In genomic region chr6:167898673-167899311, GRCh38 we compare ENCODE assay signal across 8 cellular contexts.
DNase-seq lines count a peak whose midpoint lies in the region; ATAC-seq and TF ChIP-seq lines count a peak whose summit lies in the region.

No MANE protein-coding gene starts in this region.

- no peak overlapping the region for H2AFZ ChIP-seq in SK-N-SH (ENCODE audit: low read depth)

- no peaks in the 10 kb centered on the region; a peak in 1 of 4 replicates for H3K4me1 ChIP-seq in SK-N-SH (ENCODE audit: control insufficient read depth in 1 of 2, insufficient read depth in 2 of 2, low read depth in 1 of 2, low read length in 1 of 2)

- POLR2A ChIA-PET in SK-N-SH (lab: Yijun Ruan, JAX) = no interaction called here

- H3K36me3 ChIP-seq in SK-N-SH (replicated peaks in 1 of 2; ENCODE audit: control insufficient read depth in 1 of 2, insufficient read depth in 2 of 2, low read length in 1 of 2) = peaks cover 8 to 34% of the 10 kb centered on the region in 2 experiments

- H3K36me3 Mint-ChIP-seq in activated T-cell treated with anti-CD3 and anti-CD28 coated beads, Interleukin-2, amount 50 U/mL, for 72 hours (ENCODE audit: insufficient read depth in 2 of 2) = no peaks in the 10 kb centered on the region
- peaks cover 1% of the 10 kb centered on the region for H3K36me3 Mint-ChIP-seq in activated CD8-positive, alpha-beta memory T cell treated with anti-CD3 and anti-CD28 coated beads, Interleukin-2, amount 10 ng/mL, durations not matched to agents 7 days and 5 days

- CTCF ChIA-PET in SK-N-SH (lab: Yijun Ruan, JAX) = interaction anchor here (0.5 to 2.0 kb wide), 14 partner anchors 9 to 547 kb away, joined by 3 to 16 read pairs (median 3); no protein-coding TSS in a partner anchor
- CTCF ChIA-PET in activated CD8-positive, alpha-beta memory T cell treated with anti-CD3 and anti-CD28 coated beads, Interleukin-2, amount 10 ng/mL, durations not matched to agents 7 days and 5 days (lab: Charles Lee) = interaction anchor here (0.6 to 1.2 kb wide), 2 partner anchors 21 to 72 kb away, joined by 3 read pairs; partner anchors contain the start of gene AFDN

- intact Hi-C loops in sciatic nerve (cut with DNase I) = no loop called here

- TF ChIP-seq EP300 in SK-N-SH (IDR thresholded peaks at IDR 0.05; ENCODE audit: borderline replicate concordance in 1 of 2, low read depth in 1 of 2, low read length in 1 of 2) = no peak

- no peaks in the 10 kb centered on the region for H3K9me3 Mint-ChIP-seq in activated T-cell treated with anti-CD3 and anti-CD28 coated beads, Interleukin-2, amount 50 U/mL, for 72 hours
- no peaks in the 10 kb centered on the region for H3K9me3 Mint-ChIP-seq in activated CD8-positive, alpha-beta memory T cell treated with anti-CD3 and anti-CD28 coated beads, Interleukin-2, amount 10 ng/mL, durations not matched to agents 7 days and 5 days (ENCODE audit: low read depth)

- H3K9me3 ChIP-seq in SK-N-SH = no peaks in the 10 kb centered on the region

- H3K27ac ChIP-seq in SK-N-SH (ENCODE audit: low read depth in 2 of 2, low read length in 1 of 2) = no peak overlapping the region

- no peaks in the 10 kb centered on the region for H3K79me2 ChIP-seq in SK-N-SH (ENCODE audit: insufficient read depth)

- H3K27me3 ChIP-seq in SK-N-SH (ENCODE audit: insufficient read depth) = no peaks in the 10 kb centered on the region

- no peak overlapping the region for H3K4me2 ChIP-seq in SK-N-SH

- H3K9me2 ChIP-seq in SK-N-SH = no peaks in the 10 kb centered on the region

- H3K4me3 ChIP-seq in SK-N-SH (ENCODE audit: low read depth in 2 of 2, low read length in 1 of 2) = no peak overlapping the region; a peak in 1 of 4 replicates

- no peak overlapping the region for H3K9ac ChIP-seq in SK-N-SH

- no peak for DNase-seq in activated T-cell treated with anti-CD3 and anti-CD28 coated beads, Interleukin-2, amount 50 U/mL, for 72 hours
- no peak for DNase-seq in activated T-cell treated with anti-CD3 and anti-CD28 coated beads, Interleukin-2, amount 50 U/mL, for 48 hours
- peak; percentile 69 to 84 for DNase-seq in Kasumi-1 (lab: John Stamatoyannopoulos, UW)
- DNase-seq in SK-N-SH = peak; percentile 19
- DNase-seq in foreskin melanocyte = peak; percentile 34
- no peak for DNase-seq in sciatic nerve (ENCODE audit: low spot score)
- DNase-seq in activated CD8-positive, alpha-beta memory T cell treated with anti-CD3 and anti-CD28 coated beads, Interleukin-2, amount 10 ng/mL, durations not matched to agents 7 days and 5 days = no peak
- DNase-seq in NCI-H128 (lab: John Stamatoyannopoulos, UW; ENCODE audit: unreplicated experiment) = no peak

- H3K4me1 Mint-ChIP-seq in activated T-cell treated with anti-CD3 and anti-CD28 coated beads, Interleukin-2, amount 50 U/mL, for 72 hours (ENCODE audit: low read depth) = no peaks in the 10 kb centered on the region
- H3K4me1 Mint-ChIP-seq in activated CD8-positive, alpha-beta memory T cell treated with anti-CD3 and anti-CD28 coated beads, Interleukin-2, amount 10 ng/mL, durations not matched to agents 7 days and 5 days = no peaks in the 10 kb centered on the region

- H4K20me1 ChIP-seq in SK-N-SH (ENCODE audit: insufficient read depth) = no peaks in the 10 kb centered on the region

- H3F3A ChIP-seq in SK-N-SH (replicated peaks; ENCODE audit: insufficient read depth) = peaks cover 6% of the 10 kb centered on the region

- no peak for ATAC-seq in activated T-cell treated with anti-CD3 and anti-CD28 coated beads, Interleukin-2, amount 50 U/mL, for 72 hours (replicated peaks in 1 of 2)
- peak; percentile 57 for ATAC-seq in sciatic nerve
- no peak for ATAC-seq in activated CD8-positive, alpha-beta memory T cell treated with anti-CD3 and anti-CD28 coated beads, Interleukin-2, amount 10 ng/mL, durations not matched to agents 7 days and 5 days

- H3K4me3 Mint-ChIP-seq in activated T-cell treated with anti-CD3 and anti-CD28 coated beads, Interleukin-2, amount 50 U/mL, for 72 hours = no peak overlapping the region
- no peak overlapping the region for H3K4me3 Mint-ChIP-seq in activated CD8-positive, alpha-beta memory T cell treated with anti-CD3 and anti-CD28 coated beads, Interleukin-2, amount 10 ng/mL, durations not matched to agents 7 days and 5 days

- H3K27me3 Mint-ChIP-seq in activated T-cell treated with anti-CD3 and anti-CD28 coated beads, Interleukin-2, amount 50 U/mL, for 72 hours (ENCODE audit: low read depth) = no peaks in the 10 kb centered on the region
- H3K27me3 Mint-ChIP-seq in activated CD8-positive, alpha-beta memory T cell treated with anti-CD3 and anti-CD28 coated beads, Interleukin-2, amount 10 ng/mL, durations not matched to agents 7 days and 5 days = no peaks in the 10 kb centered on the region

- TF ChIP-seq CTCF in SK-N-SH (IDR thresholded peaks at IDR 0.05) = peak; percentile 91

- H3K27ac Mint-ChIP-seq in activated T-cell treated with anti-CD3 and anti-CD28 coated beads, Interleukin-2, amount 50 U/mL, for 72 hours = peak overlapping the region; percentile 34
- no peak overlapping the region for H3K27ac Mint-ChIP-seq in activated CD8-positive, alpha-beta memory T cell treated with anti-CD3 and anti-CD28 coated beads, Interleukin-2, amount 10 ng/mL, durations not matched to agents 7 days and 5 days

- WGBS in SK-N-SH (ENCODE audit: low lambda C conversion rate) = 94% methylated on average over 3 of the region's 3 CpGs

- TF ChIP-seq RAD21 in SK-N-SH (IDR thresholded peaks at IDR 0.05; ENCODE audit: low read length) = peak; percentile 87

TF ChIP-seq in SK-N-SH, 30 proteins besides CTCF, POLR2A, EP300 and RAD21:
- TF ChIP-seq SMC3 (IDR thresholded peaks at IDR 0.05; ENCODE audit: low read depth, low read length) (peak; percentile 61), FOSL2 (IDR thresholded peaks at IDR 0.05; ENCODE audit: borderline replicate concordance, low read depth) (no peak)

Comparison
In these comparisons a context has a peak if more than half of its experiments do, and no peak if none do; other contexts are left out.
1. DNase-seq: peak in Kasumi-1 (2 of 2), SK-N-SH (single experiment) and foreskin melanocyte (single experiment); none in activated T-cell treated with anti-CD3 and anti-CD28 coated beads, Interleukin-2, amount 50 U/mL, for 72 hours (0 of 2), activated T-cell treated with anti-CD3 and anti-CD28 coated beads, Interleukin-2, amount 50 U/mL, for 48 hours (0 of 2), sciatic nerve (single experiment), activated CD8-positive, alpha-beta memory T cell treated with anti-CD3 and anti-CD28 coated beads, Interleukin-2, amount 10 ng/mL, durations not matched to agents 7 days and 5 days (single experiment) and NCI-H128 (single experiment).